2 cellular contexts compared by ENCODE assay signal in the genomic region with DNA sequence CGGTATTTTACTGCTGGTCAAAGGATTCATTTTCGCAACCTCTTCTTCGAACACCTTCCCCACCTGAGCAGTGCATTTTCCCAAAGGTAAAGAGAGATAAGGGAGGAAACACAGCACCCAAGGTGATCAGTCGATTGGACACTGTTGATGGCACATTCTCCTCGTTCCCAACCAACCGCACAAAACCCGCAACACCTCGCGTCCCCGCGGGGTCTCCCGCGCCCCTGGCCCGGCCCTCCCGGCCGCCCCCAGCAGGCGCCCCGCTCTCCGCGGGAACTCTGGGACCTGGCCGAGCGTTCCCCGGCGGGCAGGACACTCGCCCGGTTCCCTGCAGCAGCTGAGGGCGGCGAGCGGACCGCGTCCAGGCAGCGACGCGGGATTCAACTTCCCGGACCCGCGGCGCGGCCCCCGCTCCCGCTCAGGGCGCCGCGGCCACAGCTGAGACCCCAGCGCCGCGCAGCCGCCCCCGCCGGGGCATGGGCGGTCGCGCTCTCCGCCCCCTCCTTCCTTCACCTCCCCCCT.
TF ChIP-seq lines count a peak whose summit lies in the region.

No MANE protein-coding gene starts in this region.

TF ChIP-seq in HEK293, 187 proteins besides CTCF, POLR2A, EP300 and RAD21 (continued from another document and continues in another):
- TF ChIP-seq, protein P1, sequence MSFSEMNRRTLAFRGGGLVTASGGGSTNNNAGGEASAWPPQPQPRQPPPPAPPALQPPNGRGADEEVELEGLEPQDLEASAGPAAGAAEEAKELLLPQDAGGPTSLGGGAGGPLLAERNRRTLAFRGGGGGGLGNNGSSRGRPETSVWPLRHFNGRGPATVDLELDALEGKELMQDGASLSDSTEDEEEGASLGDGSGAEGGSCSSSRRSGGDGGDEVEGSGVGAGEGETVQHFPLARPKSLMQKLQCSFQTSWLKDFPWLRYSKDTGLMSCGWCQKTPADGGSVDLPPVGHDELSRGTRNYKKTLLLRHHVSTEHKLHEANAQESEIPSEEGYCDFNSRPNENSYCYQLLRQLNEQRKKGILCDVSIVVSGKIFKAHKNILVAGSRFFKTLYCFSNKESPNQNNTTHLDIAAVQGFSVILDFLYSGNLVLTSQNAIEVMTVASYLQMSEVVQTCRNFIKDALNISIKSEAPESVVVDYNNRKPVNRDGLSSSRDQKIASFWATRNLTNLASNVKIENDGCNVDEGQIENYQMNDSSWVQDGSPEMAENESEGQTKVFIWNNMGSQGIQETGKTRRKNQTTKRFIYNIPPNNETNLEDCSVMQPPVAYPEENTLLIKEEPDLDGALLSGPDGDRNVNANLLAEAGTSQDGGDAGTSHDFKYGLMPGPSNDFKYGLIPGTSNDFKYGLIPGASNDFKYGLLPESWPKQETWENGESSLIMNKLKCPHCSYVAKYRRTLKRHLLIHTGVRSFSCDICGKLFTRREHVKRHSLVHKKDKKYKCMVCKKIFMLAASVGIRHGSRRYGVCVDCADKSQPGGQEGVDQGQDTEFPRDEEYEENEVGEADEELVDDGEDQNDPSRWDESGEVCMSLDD (tag by site-specific recombination; IDR thresholded peaks at IDR 0.05), result no peak
- TF ChIP-seq ZNF202 (tag by site-specific recombination; IDR thresholded peaks at IDR 0.05; ENCODE audit: borderline replicate concordance) (no peak), ZNF211 (tag by site-specific recombination; IDR thresholded peaks at IDR 0.05; ENCODE audit: low read depth) (no peak), ZNF354C (tag by site-specific recombination; IDR thresholded peaks at IDR 0.05; ENCODE audit: borderline replicate concordance, low read depth) (no peak), ZNF48 (tag by site-specific recombination; IDR thresholded peaks at IDR 0.05) (no peak), ZIC2 (tag by site-specific recombination; IDR thresholded peaks at IDR 0.05) (peak; percentile 39; the same call in 1 of the 2 replicates), ZNF558 (tag by site-specific recombination; IDR thresholded peaks at IDR 0.05) (no peak), ZNF514 (tag by site-specific recombination; IDR thresholded peaks at IDR 0.05) (no peak), ZNF23 (tag by site-specific recombination; IDR thresholded peaks at IDR 0.05; ENCODE audit: borderline replicate concordance) (no peak), ZNF112 (tag by site-specific recombination; IDR thresholded peaks at IDR 0.05) (no peak), ZNF585B (tag by site-specific recombination; IDR thresholded peaks at IDR 0.05) (no peak), ZNF132 (tag by site-specific recombination; IDR thresholded peaks at IDR 0.05; ENCODE audit: borderline replicate concordance) (no peak), ZNF76 (tag by site-specific recombination; IDR thresholded peaks at IDR 0.05; ENCODE audit: borderline replicate concordance, low read depth) (peak; percentile 72; the same call in 1 of the 2 replicates), ZNF747 (tag by site-specific recombination; IDR thresholded peaks at IDR 0.05) (no peak), ZNF664 (tag by site-specific recombination; IDR thresholded peaks at IDR 0.05) (no peak), ZNF140 (tag by site-specific recombination; IDR thresholded peaks at IDR 0.05) (no peak), PRDM1 (tag by site-specific recombination; IDR thresholded peaks at IDR 0.05) (no peak), ZNF223 (tag by site-specific recombination; IDR thresholded peaks at IDR 0.05) (no peak), GLIS2 (tag by site-specific recombination; IDR thresholded peaks at IDR 0.05) (peak; percentile 45; the same call in 1 of the 2 replicates), ZXDB (tag by site-specific recombination; IDR thresholded peaks at IDR 0.05) (peak; percentile 87)
- TF ChIP-seq, protein P2, sequence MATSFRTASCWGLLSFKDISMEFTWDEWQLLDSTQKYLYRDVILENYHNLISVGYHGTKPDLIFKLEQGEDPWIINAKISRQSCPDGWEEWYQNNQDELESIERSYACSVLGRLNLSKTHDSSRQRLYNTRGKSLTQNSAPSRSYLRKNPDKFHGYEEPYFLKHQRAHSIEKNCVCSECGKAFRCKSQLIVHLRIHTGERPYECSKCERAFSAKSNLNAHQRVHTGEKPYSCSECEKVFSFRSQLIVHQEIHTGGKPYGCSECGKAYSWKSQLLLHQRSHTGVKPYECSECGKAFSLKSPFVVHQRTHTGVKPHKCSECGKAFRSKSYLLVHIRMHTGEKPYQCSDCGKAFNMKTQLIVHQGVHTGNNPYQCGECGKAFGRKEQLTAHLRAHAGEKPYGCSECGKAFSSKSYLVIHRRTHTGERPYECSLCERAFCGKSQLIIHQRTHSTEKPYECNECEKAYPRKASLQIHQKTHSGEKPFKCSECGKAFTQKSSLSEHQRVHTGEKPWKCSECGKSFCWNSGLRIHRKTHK (tag by site-specific recombination; IDR thresholded peaks at IDR 0.05), result no peak
- TF ChIP-seq, protein P3, sequence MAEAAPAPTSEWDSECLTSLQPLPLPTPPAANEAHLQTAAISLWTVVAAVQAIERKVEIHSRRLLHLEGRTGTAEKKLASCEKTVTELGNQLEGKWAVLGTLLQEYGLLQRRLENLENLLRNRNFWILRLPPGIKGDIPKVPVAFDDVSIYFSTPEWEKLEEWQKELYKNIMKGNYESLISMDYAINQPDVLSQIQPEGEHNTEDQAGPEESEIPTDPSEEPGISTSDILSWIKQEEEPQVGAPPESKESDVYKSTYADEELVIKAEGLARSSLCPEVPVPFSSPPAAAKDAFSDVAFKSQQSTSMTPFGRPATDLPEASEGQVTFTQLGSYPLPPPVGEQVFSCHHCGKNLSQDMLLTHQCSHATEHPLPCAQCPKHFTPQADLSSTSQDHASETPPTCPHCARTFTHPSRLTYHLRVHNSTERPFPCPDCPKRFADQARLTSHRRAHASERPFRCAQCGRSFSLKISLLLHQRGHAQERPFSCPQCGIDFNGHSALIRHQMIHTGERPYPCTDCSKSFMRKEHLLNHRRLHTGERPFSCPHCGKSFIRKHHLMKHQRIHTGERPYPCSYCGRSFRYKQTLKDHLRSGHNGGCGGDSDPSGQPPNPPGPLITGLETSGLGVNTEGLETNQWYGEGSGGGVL (tag by site-specific recombination; IDR thresholded peaks at IDR 0.05), result no peak
- TF ChIP-seq, protein P4, sequence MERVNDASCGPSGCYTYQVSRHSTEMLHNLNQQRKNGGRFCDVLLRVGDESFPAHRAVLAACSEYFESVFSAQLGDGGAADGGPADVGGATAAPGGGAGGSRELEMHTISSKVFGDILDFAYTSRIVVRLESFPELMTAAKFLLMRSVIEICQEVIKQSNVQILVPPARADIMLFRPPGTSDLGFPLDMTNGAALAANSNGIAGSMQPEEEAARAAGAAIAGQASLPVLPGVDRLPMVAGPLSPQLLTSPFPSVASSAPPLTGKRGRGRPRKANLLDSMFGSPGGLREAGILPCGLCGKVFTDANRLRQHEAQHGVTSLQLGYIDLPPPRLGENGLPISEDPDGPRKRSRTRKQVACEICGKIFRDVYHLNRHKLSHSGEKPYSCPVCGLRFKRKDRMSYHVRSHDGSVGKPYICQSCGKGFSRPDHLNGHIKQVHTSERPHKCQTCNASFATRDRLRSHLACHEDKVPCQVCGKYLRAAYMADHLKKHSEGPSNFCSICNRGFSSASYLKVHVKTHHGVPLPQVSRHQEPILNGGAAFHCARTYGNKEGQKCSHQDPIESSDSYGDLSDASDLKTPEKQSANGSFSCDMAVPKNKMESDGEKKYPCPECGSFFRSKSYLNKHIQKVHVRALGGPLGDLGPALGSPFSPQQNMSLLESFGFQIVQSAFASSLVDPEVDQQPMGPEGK (tag by site-specific recombination; IDR thresholded peaks at IDR 0.05), result peak; percentile 7; the same call in 1 of the 2 replicates

TF ChIP-seq in SK-N-SH treated with all-trans-retinoic acid at 6 μM for 48 hours, 23 proteins besides CTCF, POLR2A, EP300 and RAD21 (continued from another document):
- TF ChIP-seq, protein P5, sequence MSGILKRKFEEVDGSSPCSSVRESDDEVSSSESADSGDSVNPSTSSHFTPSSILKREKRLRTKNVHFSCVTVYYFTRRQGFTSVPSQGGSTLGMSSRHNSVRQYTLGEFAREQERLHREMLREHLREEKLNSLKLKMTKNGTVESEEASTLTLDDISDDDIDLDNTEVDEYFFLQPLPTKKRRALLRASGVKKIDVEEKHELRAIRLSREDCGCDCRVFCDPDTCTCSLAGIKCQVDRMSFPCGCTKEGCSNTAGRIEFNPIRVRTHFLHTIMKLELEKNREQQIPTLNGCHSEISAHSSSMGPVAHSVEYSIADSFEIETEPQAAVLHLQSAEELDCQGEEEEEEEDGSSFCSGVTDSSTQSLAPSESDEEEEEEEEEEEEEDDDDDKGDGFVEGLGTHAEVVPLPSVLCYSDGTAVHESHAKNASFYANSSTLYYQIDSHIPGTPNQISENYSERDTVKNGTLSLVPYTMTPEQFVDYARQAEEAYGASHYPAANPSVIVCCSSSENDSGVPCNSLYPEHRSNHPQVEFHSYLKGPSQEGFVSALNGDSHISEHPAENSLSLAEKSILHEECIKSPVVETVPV (CRISPR knock-in tag; IDR thresholded peaks at IDR 0.05), result no peak
TF ChIP-seq in SK-N-SH treated with all-trans-retinoic acid at 6 μM for 48 hours: peak in this region for 0.
